In the genomic region with DNA sequence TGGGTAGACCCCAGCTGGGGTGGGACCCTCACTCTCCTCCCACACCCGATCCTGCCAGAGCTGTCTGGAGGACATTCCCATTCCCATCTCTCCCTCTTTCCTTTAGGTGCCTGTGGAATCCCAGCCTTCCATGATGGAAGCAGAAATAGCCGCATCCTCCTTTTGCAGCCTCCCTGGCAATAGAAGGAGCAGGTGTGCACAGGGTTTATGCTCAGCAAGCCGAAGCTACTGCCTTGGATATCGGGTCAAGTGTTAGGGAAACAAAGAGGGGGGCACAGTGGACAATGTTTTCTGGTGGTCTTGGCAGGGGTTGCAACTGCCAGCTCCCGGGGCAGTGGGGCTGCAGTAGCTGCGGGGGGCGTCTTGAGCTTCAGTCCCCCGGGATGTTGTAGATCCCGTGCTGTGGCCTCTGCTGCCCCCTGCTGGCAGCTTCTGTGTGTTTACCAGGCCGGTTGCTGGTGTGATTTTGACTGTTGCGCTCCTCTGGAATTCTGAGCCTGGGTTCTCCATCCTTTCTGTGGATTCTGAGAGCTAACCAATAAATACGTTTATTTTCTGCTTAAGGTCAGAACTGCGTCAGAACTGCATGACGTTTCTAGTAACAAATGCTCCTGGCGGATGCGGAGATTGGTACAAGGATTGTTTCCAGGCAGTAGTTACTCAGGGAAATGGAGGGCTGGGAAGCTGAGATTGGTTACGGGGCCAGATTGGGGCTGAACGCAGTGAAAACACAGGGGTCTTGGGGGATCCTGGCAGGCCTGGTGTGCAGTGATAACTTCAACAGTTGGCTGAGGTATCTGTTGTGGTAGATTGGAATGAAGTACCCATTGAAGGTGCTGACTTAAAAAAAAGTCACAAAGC, we compare ENCODE assay signal across 8 cellular contexts. TPM values are rescaled to one million over a fixed set of nuclear protein-coding genes. Genes with fewer than 3 reads are reported as not detected.
A peak's percentile ranks its signal among the peaks of the same experiment; 100 is the strongest.
DNase-seq lines count a peak whose midpoint lies in the region; ATAC-seq and TF ChIP-seq lines count a peak whose summit lies in the region.
"Not testable (repeated sequence)": the region's sequence is repeated elsewhere in the genome, so short reads cannot be mapped to it uniquely, and the experiment has no call there.

No MANE protein-coding gene starts in this region.

- not testable (repeated sequence) for BruUV-seq in mammary epithelial cell (replicated peaks; lab: Mats Ljungman, UMichigan)

- H3K4me1 Mint-ChIP-seq in activated CD4-positive, alpha-beta memory T cell treated with anti-CD3 and anti-CD28 coated beads for 36 hours (ENCODE audit: low read depth) = peaks cover 14% of the 10 kb centered on the region

- not testable (repeated sequence) for H3K9me2 ChIP-seq in DOHH2 (replicated peaks; ENCODE audit: control insufficient read depth, low read length); OCI-LY1 (ENCODE audit: low read depth, low read length)

- not testable (repeated sequence) for H3K4me3 Mint-ChIP-seq in activated CD4-positive, alpha-beta memory T cell treated with anti-CD3 and anti-CD28 coated beads for 36 hours

- not testable (repeated sequence) for ATAC-seq in thoracic aorta (ENCODE audit: insufficient number of reproducible peaks, low FRiP score, low read depth)

- dilution Hi-C loops in mammary epithelial cell (cut with HindIII; ENCODE audit: low sequenced_read_pairs) = not testable (repeated sequence)

- H3K4me1 ChIP-seq in DOHH2 (ENCODE audit: control insufficient read depth, low read length) = peaks cover 16% of the 10 kb centered on the region
- not testable (repeated sequence) for H3K4me1 ChIP-seq in OCI-LY1 (ENCODE audit: insufficient read depth, low read length, severe bottlenecking); mammary epithelial cell (ENCODE audit: insufficient read depth, low read length); thoracic aorta (ENCODE audit: control insufficient read depth in 1 of 2, low read depth in 2 of 2)

- H3K36me3 Mint-ChIP-seq in activated CD4-positive, alpha-beta memory T cell treated with anti-CD3 and anti-CD28 coated beads for 36 hours = not testable (repeated sequence)

- H3K4me3 ChIP-seq in DOHH2 (ENCODE audit: low read length) = peak overlapping the region; percentile 40
- not testable (repeated sequence) for H3K4me3 ChIP-seq in OCI-LY1 (ENCODE audit: low read depth, low read length, poor library complexity, severe bottlenecking); mammary epithelial cell (replicated peaks in 1 of 3; ENCODE audit: insufficient read depth in 1 of 3, low read depth in 2 of 3, low read length in 3 of 3); retinal pigment epithelial cell (ENCODE audit: low read length); thoracic aorta

- peak; percentile 92 for TF ChIP-seq CTCF in DOHH2 (IDR thresholded peaks at IDR 0.05; ENCODE audit: low read depth, low read length, poor library complexity, severe bottlenecking)
- peak; percentile 73 for TF ChIP-seq CTCF in OCI-LY1 (IDR thresholded peaks at IDR 0.05; ENCODE audit: low read length)
- peak; percentile 39 to 59 for TF ChIP-seq CTCF in mammary epithelial cell (conservative IDR thresholded peaks at IDR 0.05 in 1 of 2, IDR thresholded peaks at IDR 0.05 in 1 of 2; ENCODE audit: extremely low read depth in 1 of 2, insufficient read depth in 1 of 2, low read depth in 1 of 2, low read length in 2 of 2)
- TF ChIP-seq CTCF in retinal pigment epithelial cell (conservative IDR thresholded peaks at IDR 0.05; ENCODE audit: low read depth, low read length) = peak; percentile 58
- peak; percentile 72 for TF ChIP-seq CTCF in thoracic aorta (IDR thresholded peaks at IDR 0.05)

- not testable (repeated sequence) for H3K27ac Mint-ChIP-seq in activated CD4-positive, alpha-beta memory T cell treated with anti-CD3 and anti-CD28 coated beads for 36 hours

- H3K27me3 ChIP-seq in DOHH2 (ENCODE audit: control insufficient read depth, low read length) = peaks cover 33% of the 10 kb centered on the region
- not testable (repeated sequence) for H3K27me3 ChIP-seq in OCI-LY1 (ENCODE audit: insufficient read depth, low read length); mammary epithelial cell (ENCODE audit: insufficient read depth, low read length); thoracic aorta (replicated peaks; ENCODE audit: insufficient read depth)

- H3K4me2 ChIP-seq in DOHH2 (ENCODE audit: low read length) = peak overlapping the region; percentile 65
- peak overlapping the region; percentile 1; the same call in 1 of the 2 replicates for H3K4me2 ChIP-seq in OCI-LY1 (ENCODE audit: low read length)
- H3K4me2 ChIP-seq in mammary epithelial cell (ENCODE audit: insufficient read depth, low read depth, low read length) = not testable (repeated sequence)

- not testable (repeated sequence) for H3K36me3 ChIP-seq in DOHH2 (ENCODE audit: control insufficient read depth, low read length); OCI-LY1 (ENCODE audit: insufficient read depth, low read length); mammary epithelial cell (ENCODE audit: insufficient read depth, low read length); thoracic aorta

- H3K27me3 Mint-ChIP-seq in activated CD4-positive, alpha-beta memory T cell treated with anti-CD3 and anti-CD28 coated beads for 36 hours = peaks cover 22% of the 10 kb centered on the region

- POLR2A ChIA-PET in activated CD4-positive, alpha-beta memory T cell treated with anti-CD3 and anti-CD28 coated beads for 36 hours (lab: Charles Lee) = interaction anchor here (0.6 kb wide), 1 partner anchor 27 kb away, joined by 4 read pairs; no protein-coding TSS in a partner anchor

- not testable (repeated sequence) for H3K9me3 ChIP-seq in DOHH2 (ENCODE audit: control insufficient read depth, insufficient read depth, low read length); OCI-LY1 (ENCODE audit: low read length); mammary epithelial cell (replicated peaks; ENCODE audit: insufficient read depth, low read length); thoracic aorta

- H3K9ac ChIP-seq in OCI-LY1 (ENCODE audit: low read length); mammary epithelial cell (ENCODE audit: insufficient read depth, low read length): not testable (repeated sequence)

- DNase-seq in activated CD4-positive, alpha-beta memory T cell treated with anti-CD3 and anti-CD28 coated beads for 36 hours = peak; percentile 69
- DNase-seq in mammary epithelial cell; retinal pigment epithelial cell (ENCODE audit: low read depth); thoracic aorta (ENCODE audit: low spot score): not testable (repeated sequence)
- DNase-seq in inferior parietal cortex (ENCODE audit: extremely low spot score) = peak; percentile 58

- H3K9me3 Mint-ChIP-seq in activated CD4-positive, alpha-beta memory T cell treated with anti-CD3 and anti-CD28 coated beads for 36 hours = not testable (repeated sequence)

- TF ChIP-seq EP300 in Ishikawa (IDR thresholded peaks at IDR 0.05; ENCODE audit: borderline replicate concordance) = not testable (repeated sequence)

- peak; percentile 53 for TF ChIP-seq RAD21 in Ishikawa (IDR thresholded peaks at IDR 0.05; ENCODE audit: low read depth)

- H3K79me2 ChIP-seq in DOHH2 (ENCODE audit: control insufficient read depth, low read length); OCI-LY1 (ENCODE audit: insufficient read depth, low read length); mammary epithelial cell (ENCODE audit: insufficient read depth, low read length): not testable (repeated sequence)

- in situ Hi-C loops in mammary epithelial cell (cut with MboI; ENCODE audit: low sequenced_read_pairs in 2 of 2) = loop anchor here in 1 of 2 donors (25.0 kb wide), 1 partner anchor 403 kb away; a partner anchor contains a TSS

- not testable (repeated sequence) for H2AFZ ChIP-seq in OCI-LY1 (ENCODE audit: low read length); mammary epithelial cell (ENCODE audit: low read depth, low read length)

- CTCF ChIA-PET in activated CD4-positive, alpha-beta memory T cell treated with anti-CD3 and anti-CD28 coated beads for 36 hours (lab: Charles Lee) = interaction anchor here (0.6 to 4.0 kb wide), 24 partner anchors 8 to 386 kb away, joined by 3 to 29 read pairs (median 4); a partner anchor contains a TSS
- CTCF ChIA-PET in mammary epithelial cell (lab: Charles Lee; ENCODE audit: low non-redundant PET) = interaction anchor here (0.6 to 0.8 kb wide), 2 partner anchors 147 to 1314 kb away, joined by 3 to 4 read pairs; a partner anchor contains a TSS

- H4K20me1 ChIP-seq in DOHH2 (ENCODE audit: control insufficient read depth, insufficient read depth, low read depth, low read length); OCI-LY1 (ENCODE audit: insufficient read depth, low read length); mammary epithelial cell (ENCODE audit: insufficient read depth, low read length): not testable (repeated sequence)

- not testable (repeated sequence) for H3F3A ChIP-seq in DOHH2 (ENCODE audit: control insufficient read depth, insufficient read depth); OCI-LY1 (ENCODE audit: insufficient read depth, low read length)

- H3K27ac ChIP-seq in DOHH2 (ENCODE audit: low read depth, low read length); OCI-LY1 (ENCODE audit: low read depth, low read length, poor library complexity, severe bottlenecking); mammary epithelial cell (ENCODE audit: insufficient read depth, low read depth, low read length); thoracic aorta: not testable (repeated sequence)

- 18% methylated on average over 15 of the region's 18 CpGs for WGBS in mammary epithelial cell (ENCODE audit: low coverage, missing lambda C conversion rate)

- intact Hi-C loops in activated CD4-positive, alpha-beta memory T cell treated with anti-CD3 and anti-CD28 coated beads for 36 hours (cut with micrococcal nuclease) = loop anchor here (5.0 kb wide), 2 partner anchors 38 to 148 kb away; no protein-coding TSS in a partner anchor
- intact Hi-C loops in mammary epithelial cell (cut with micrococcal nuclease) = loop anchor here (1.0 kb wide), 1 partner anchor 150 kb away; no protein-coding TSS in a partner anchor

RNA-seq across cellular contexts. Expression of a gene that starts 31.2 kb away (rescaled TPM):
- total RNA-seq in activated CD4-positive, alpha-beta memory T cell treated with anti-CD3 and anti-CD28 coated beads for 36 hours = 1 to 10 TPM; 6.1 to 7.7 TPM
- total RNA-seq in mammary epithelial cell = 10 to 100 TPM; 24.7 to 32.2 TPM
- polyA plus RNA-seq in mammary epithelial cell = 33.8 TPM
- 73.8 TPM for polyA minus RNA-seq in mammary epithelial cell
- total RNA-seq in thoracic aorta = 10 to 100 TPM; 14.0 to 24.4 TPM

RNA-seq across cellular contexts. Expression of a gene that starts 45.5 kb away (rescaled TPM):
- 10 to 100 TPM; 96.1 to 98.7 TPM for total RNA-seq in activated CD4-positive, alpha-beta memory T cell treated with anti-CD3 and anti-CD28 coated beads for 36 hours
- total RNA-seq in mammary epithelial cell (100 to 1,000 TPM; 106 to 160 TPM), thoracic aorta (100 to 1,000 TPM; 135 to 181 TPM)
- polyA plus RNA-seq in mammary epithelial cell = 343 TPM
- polyA minus RNA-seq in mammary epithelial cell = 81.8 TPM

RNA-seq across cellular contexts. Expression of a gene that starts 52.8 kb away (rescaled TPM):
- 10 to 100 TPM; 12.2 to 13.7 TPM for total RNA-seq in activated CD4-positive, alpha-beta memory T cell treated with anti-CD3 and anti-CD28 coated beads for 36 hours
- total RNA-seq in mammary epithelial cell (1 to 10 TPM; 3.0 to 6.6 TPM), thoracic aorta (10 to 100 TPM in 1 of 2 donors, 1 to 10 TPM in 1; 7.4 to 15.4 TPM)
- polyA plus RNA-seq in mammary epithelial cell = 2.6 TPM
- not detected for polyA minus RNA-seq in mammary epithelial cell
